ENCODE assay signal across 1 cellular context in the genomic region with DNA sequence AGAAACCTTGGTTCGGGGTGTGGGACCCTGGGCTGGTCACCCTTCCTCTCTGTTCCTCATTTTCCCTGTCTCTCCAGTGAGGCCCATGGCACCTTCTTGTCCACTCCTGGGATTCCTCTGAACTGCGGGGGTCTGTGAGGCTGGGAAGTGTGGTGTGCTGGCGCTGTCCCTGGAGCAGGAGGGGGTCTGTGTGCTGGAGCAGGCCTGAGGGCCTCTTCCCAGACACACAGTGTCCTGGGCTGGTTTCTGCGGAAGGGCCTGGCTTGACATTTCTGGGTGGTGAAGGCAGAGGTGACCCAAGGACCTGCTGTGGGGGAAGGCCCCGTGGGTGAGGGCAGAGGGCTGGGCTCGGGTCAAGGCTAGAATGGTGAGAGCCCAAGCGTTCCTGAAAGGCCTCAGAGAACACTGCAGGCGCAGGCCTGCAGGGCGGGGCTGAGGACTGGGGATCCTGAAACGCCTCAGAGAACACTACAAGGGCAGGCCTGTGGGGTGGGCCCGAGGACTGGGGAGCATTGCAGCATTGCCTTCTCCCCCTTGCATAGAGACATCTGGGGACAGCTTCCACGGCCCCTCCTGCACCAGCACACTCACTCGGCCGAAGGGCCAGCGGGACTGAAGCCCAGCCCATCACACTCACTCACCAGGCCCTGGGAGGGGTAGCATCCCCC.
TF ChIP-seq lines count a peak whose summit lies in the region.

No MANE protein-coding gene starts in this region.

TF ChIP-seq in HepG2, 621 proteins besides CTCF, POLR2A, EP300 and RAD21 (continued from another document and continues in another):
- TF ChIP-seq AHDC1 (CRISPR knock-in tag; IDR thresholded peaks at IDR 0.05; ENCODE audit: borderline replicate concordance) (peak; percentile 10; the same call in 1 of the 2 replicates), TCF7 (IDR thresholded peaks at IDR 0.05; ENCODE audit: low read depth) (peak; percentile 43; the same call in 1 of the 2 replicates), ZBTB40 (IDR thresholded peaks at IDR 0.05) (no peak), ZBTB40 (CRISPR knock-in tag; IDR thresholded peaks at IDR 0.05) (0 out of 2 replicates have a peak, but pooled peaks have one; percentile 62), FOXK1 (CRISPR knock-in tag; IDR thresholded peaks at IDR 0.05; ENCODE audit: borderline replicate concordance, low read depth) (0 out of 2 replicates have a peak, but pooled peaks have one; percentile 9), ZNF878 (CRISPR knock-in tag; IDR thresholded peaks at IDR 0.05) (no peak), NCOR1 (IDR thresholded peaks at IDR 0.05; ENCODE audit: borderline replicate concordance, low read length) (peak; percentile 36; the same call in 1 of the 2 replicates), ZNF747 (CRISPR knock-in tag; IDR thresholded peaks at IDR 0.05; ENCODE audit: borderline replicate concordance) (0 out of 2 replicates have a peak, but pooled peaks have one; percentile 23), ZNF557 (CRISPR knock-in tag; IDR thresholded peaks at IDR 0.05) (0 out of 2 replicates have a peak, but pooled peaks have one; percentile 20), ETV6 (CRISPR knock-in tag; conservative IDR thresholded peaks at IDR 0.05) (no peak), ZFYVE20 (CRISPR knock-in tag; IDR thresholded peaks at IDR 0.05; ENCODE audit: borderline replicate concordance, low read depth) (no peak), ZNF33B (CRISPR knock-in tag; IDR thresholded peaks at IDR 0.05) (no peak), ZNF713 (CRISPR knock-in tag; IDR thresholded peaks at IDR 0.05) (0 out of 2 replicates have a peak, but pooled peaks have one; percentile 48), ZNF251 (CRISPR knock-in tag; IDR thresholded peaks at IDR 0.05) (no peak), AKAP8 (CRISPR knock-in tag; IDR thresholded peaks at IDR 0.05) (no peak; the same call in 1 of the 2 replicates), RBM39 (IDR thresholded peaks at IDR 0.05; ENCODE audit: low read depth, low read length, poor library complexity, severe bottlenecking) (peak; percentile 20), ZNF333 (CRISPR knock-in tag; IDR thresholded peaks at IDR 0.05; ENCODE audit: borderline replicate concordance) (no peak), KDM1A (CRISPR knock-in tag; IDR thresholded peaks at IDR 0.05) (no peak), SNAPC2 (CRISPR knock-in tag; IDR thresholded peaks at IDR 0.05) (no peak), PITX1 (CRISPR knock-in tag; IDR thresholded peaks at IDR 0.05) (0 out of 2 replicates have a peak, but pooled peaks have one; percentile 5), RARA (CRISPR knock-in tag; IDR thresholded peaks at IDR 0.05) (peak; percentile 94), ZNF547 (CRISPR knock-in tag; IDR thresholded peaks at IDR 0.05) (no peak), RNF2 (conservative IDR thresholded peaks at IDR 0.05; ENCODE audit: low read depth) (no peak), HNF4A (CRISPR knock-in tag; IDR thresholded peaks at IDR 0.05) (peak; percentile 38; the same call in 1 of the 2 replicates), NRL (CRISPR knock-in tag; IDR thresholded peaks at IDR 0.05; ENCODE audit: borderline replicate concordance) (no peak), ZSCAN22 (CRISPR knock-in tag; IDR thresholded peaks at IDR 0.05) (no peak), U2AF1 (optimal IDR thresholded peaks at IDR 0.05; ENCODE audit: low read depth, low read length) (no peak), ZNF781 (CRISPR knock-in tag; IDR thresholded peaks at IDR 0.05; ENCODE audit: borderline replicate concordance, not compliant biosample characterization) (peak; percentile 33), ATF1 (CRISPR knock-in tag; IDR thresholded peaks at IDR 0.05) (no peak), TRIM24 (CRISPR knock-in tag; IDR thresholded peaks at IDR 0.05) (0 out of 2 replicates have a peak, but pooled peaks have one; percentile 40), ZNF546 (CRISPR knock-in tag; conservative IDR thresholded peaks at IDR 0.05) (no peak), ZFY (CRISPR knock-in tag; IDR thresholded peaks at IDR 0.05) (peak; percentile 79), RFX3 (CRISPR knock-in tag; IDR thresholded peaks at IDR 0.05) (no peak), LCORL (IDR thresholded peaks at IDR 0.05) (0 out of 2 replicates have a peak, but pooled peaks have one; percentile 38), LCORL (CRISPR knock-in tag; IDR thresholded peaks at IDR 0.05) (peak; percentile 87), MTA3 (CRISPR knock-in tag; IDR thresholded peaks at IDR 0.05) (no peak), ZNF749 (CRISPR knock-in tag; IDR thresholded peaks at IDR 0.05; ENCODE audit: borderline replicate concordance) (no peak)
- TF ChIP-seq, protein P1, sequence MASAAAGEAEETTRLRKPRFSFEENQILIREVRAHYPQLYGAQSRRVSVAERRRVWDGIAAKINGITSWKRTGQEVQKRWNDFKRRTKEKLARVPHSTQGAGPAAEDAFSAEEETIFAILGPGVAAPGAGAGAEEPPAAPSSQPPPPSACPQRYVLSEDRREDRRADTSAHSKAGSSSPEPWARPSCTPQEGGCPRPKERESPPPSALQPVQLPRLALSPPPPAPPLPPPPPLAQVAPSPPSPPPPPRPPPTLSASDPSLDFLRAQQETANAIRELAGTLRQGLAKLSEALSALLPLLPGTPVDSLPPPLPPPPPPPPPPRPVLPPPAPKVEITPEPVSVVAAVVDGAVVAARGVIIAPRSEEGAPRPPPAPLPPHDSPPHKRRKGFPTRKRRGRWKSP (CRISPR knock-in tag; IDR thresholded peaks at IDR 0.05) = 0 out of 2 replicates have a peak, but pooled peaks have one; percentile 10
- TF ChIP-seq, protein P2, sequence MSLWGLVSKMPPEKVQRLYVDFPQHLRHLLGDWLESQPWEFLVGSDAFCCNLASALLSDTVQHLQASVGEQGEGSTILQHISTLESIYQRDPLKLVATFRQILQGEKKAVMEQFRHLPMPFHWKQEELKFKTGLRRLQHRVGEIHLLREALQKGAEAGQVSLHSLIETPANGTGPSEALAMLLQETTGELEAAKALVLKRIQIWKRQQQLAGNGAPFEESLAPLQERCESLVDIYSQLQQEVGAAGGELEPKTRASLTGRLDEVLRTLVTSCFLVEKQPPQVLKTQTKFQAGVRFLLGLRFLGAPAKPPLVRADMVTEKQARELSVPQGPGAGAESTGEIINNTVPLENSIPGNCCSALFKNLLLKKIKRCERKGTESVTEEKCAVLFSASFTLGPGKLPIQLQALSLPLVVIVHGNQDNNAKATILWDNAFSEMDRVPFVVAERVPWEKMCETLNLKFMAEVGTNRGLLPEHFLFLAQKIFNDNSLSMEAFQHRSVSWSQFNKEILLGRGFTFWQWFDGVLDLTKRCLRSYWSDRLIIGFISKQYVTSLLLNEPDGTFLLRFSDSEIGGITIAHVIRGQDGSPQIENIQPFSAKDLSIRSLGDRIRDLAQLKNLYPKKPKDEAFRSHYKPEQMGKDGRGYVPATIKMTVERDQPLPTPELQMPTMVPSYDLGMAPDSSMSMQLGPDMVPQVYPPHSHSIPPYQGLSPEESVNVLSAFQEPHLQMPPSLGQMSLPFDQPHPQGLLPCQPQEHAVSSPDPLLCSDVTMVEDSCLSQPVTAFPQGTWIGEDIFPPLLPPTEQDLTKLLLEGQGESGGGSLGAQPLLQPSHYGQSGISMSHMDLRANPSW (CRISPR knock-in tag; IDR thresholded peaks at IDR 0.05; ENCODE audit: borderline replicate concordance) = no peak
- TF ChIP-seq, protein P3, sequence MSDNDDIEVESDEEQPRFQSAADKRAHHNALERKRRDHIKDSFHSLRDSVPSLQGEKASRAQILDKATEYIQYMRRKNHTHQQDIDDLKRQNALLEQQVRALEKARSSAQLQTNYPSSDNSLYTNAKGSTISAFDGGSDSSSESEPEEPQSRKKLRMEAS (IDR thresholded peaks at IDR 0.05) = 0 out of 2 replicates have a peak, but pooled peaks have one; percentile 9
- TF ChIP-seq, protein P4, sequence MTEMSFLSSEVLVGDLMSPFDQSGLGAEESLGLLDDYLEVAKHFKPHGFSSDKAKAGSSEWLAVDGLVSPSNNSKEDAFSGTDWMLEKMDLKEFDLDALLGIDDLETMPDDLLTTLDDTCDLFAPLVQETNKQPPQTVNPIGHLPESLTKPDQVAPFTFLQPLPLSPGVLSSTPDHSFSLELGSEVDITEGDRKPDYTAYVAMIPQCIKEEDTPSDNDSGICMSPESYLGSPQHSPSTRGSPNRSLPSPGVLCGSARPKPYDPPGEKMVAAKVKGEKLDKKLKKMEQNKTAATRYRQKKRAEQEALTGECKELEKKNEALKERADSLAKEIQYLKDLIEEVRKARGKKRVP (CRISPR knock-in tag; IDR thresholded peaks at IDR 0.05) = no peak
